Comparison of ENCODE assay signal across 1 cellular context in the genomic region with DNA sequence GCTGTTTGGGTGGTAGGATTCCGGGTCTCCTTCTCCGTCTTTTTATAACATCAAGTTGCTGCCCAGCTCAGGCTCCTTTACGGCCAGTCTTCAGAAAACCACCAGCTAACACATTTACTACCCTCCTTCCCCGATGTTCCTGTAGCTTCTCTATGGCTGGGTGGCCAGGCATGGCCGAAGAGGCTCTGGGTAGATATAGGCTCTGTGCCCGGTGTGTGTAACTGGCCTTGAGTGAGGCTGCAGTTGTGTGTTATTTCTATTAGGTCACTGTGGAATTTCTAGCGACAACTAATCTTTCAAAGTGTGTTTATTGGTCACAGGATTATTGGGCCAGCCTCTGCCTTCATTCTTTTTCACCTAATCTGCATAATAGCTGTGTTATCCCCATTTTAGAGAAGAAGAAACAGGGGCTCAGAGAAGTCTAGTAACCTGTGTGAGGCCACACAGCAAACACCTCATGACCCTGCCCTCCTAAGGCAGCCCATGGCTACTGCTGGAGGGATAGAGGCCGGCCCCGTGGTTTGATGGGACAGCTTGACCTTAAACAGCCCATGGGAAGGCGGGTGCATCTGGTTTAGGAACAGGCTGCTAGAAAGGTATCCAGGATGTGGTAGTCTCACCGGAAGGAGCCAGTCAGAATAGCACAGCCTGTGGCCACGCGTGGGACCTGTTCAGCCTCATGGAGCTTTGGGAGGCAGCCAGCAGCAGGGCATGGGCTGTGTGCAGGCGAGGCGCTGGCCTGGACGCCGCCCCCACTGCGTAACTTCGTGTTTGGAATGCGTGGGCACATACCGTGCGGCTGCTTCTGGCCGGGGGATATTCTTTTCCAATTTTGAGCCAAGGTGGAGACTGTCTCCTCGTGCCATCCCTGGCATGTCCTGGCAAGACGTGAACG.
TF ChIP-seq lines count a peak whose summit lies in the region.

No MANE protein-coding gene starts in this region.

TF ChIP-seq in K562, 482 proteins besides CTCF, POLR2A, EP300 and RAD21:
- TF ChIP-seq ZNF445 (CRISPR knock-in tag; IDR thresholded peaks at IDR 0.05; ENCODE audit: low read depth) = no peak
- TF ChIP-seq RBM25 (IDR thresholded peaks at IDR 0.05; ENCODE audit: low read depth, low read length, severe bottlenecking) = peak; percentile 23
- peak; percentile 16 for TF ChIP-seq ZFP36 (IDR thresholded peaks at IDR 0.05; ENCODE audit: low read depth, low read length, partially characterized antibody)
- TF ChIP-seq ZNF24 (IDR thresholded peaks at IDR 0.05) = no peak
- no peak for TF ChIP-seq KLF1 (tag; IDR thresholded peaks at IDR 0.05)
- TF ChIP-seq, protein P1, sequence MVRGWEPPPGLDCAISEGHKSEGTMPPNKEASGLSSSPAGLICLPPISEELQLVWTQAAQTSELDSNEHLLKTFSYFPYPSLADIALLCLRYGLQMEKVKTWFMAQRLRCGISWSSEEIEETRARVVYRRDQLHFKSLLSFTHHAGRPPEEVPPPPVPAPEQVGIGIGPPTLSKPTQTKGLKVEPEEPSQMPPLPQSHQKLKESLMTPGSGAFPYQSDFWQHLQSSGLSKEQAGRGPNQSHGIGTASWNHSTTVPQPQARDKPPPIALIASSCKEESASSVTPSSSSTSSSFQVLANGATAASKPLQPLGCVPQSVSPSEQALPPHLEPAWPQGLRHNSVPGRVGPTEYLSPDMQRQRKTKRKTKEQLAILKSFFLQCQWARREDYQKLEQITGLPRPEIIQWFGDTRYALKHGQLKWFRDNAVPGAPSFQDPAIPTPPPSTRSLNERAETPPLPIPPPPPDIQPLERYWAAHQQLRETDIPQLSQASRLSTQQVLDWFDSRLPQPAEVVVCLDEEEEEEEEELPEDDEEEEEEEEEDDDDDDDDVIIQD (CRISPR knock-in tag; IDR thresholded peaks at IDR 0.05) = no peak
- no peak for TF ChIP-seq TEAD2 (tag; IDR thresholded peaks at IDR 0.05)
- no peak for TF ChIP-seq ZNF780A (CRISPR knock-in tag; IDR thresholded peaks at IDR 0.05)
- no peak for TF ChIP-seq CHD1 (IDR thresholded peaks at IDR 0.05; ENCODE audit: low read length)
- no peak for TF ChIP-seq NR2C2 (CRISPR knock-in tag; IDR thresholded peaks at IDR 0.05)
- TF ChIP-seq NR2C2 (tag; IDR thresholded peaks at IDR 0.05) = no peak
